In the genomic region with DNA sequence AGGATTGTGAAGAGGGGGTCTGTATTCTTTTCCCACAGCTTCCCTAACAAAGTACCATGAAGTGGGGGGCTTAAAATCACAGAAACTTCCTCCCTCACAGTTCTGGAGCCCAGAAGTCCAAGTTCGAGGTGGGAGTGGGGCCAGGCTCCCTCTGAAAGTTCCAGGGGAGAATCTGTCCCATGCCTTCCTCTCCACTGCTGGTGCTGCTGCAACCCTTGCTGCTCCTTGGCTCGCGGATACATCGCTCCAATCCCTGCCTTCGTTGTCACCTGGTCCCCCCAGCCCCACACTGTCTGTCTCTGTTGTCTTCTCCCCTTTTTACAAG, we compare ENCODE assay signal across 26 cellular contexts.
"Had no signal": no experiment of that assay in that cellular context is flagged by ENCODE, and none has a peak within 500 bp of the region (broad histone marks: within the 10 kb centered on the region; RNA-seq: fewer than 3 reads in every experiment).

No MANE protein-coding gene starts in this region.

- H3K27me3 Mint-ChIP-seq: stimulated activated naive CD8-positive, alpha-beta T cell treated with anti-CD3 and anti-CD28 coated beads, Interleukin-15, Interleukin-2, amounts not matched to agents 100 ng/mL and 50 ng/mL, for 24 hours had no signal

- H3K36me3 ChIP-seq: ovary, right lobe of liver, sigmoid colon, stomach, thoracic aorta, thyroid gland, tibial nerve, upper lobe of left lung, vagina had no signal

- H3K9me3 Mint-ChIP-seq: nephron; stimulated activated effector memory CD8-positive, alpha-beta T cell treated with anti-CD3 and anti-CD28 coated beads, Interleukin-12 subunit alpha, Interleukin-12 subunit beta, amount 100 ng/mL, for 72 hours; stimulated activated naive B cell treated with anti-CD40 and anti-IgM and Interleukin-4, amounts not matched to agents 10 μg/mL and 1 μg/mL and 100 μg/mL, for 72 hours; stimulated activated naive CD8-positive, alpha-beta T cell treated with anti-CD3 and anti-CD28 coated beads, Interleukin-15, Interleukin-2, amounts not matched to agents 100 ng/mL and 50 ng/mL, for 24 hours had no signal

- H3K4me3 ChIP-seq: ovary, psoas muscle, right lobe of liver, sigmoid colon, stomach, thoracic aorta, thyroid gland, tibial nerve, upper lobe of left lung, vagina had no signal

- H3K9me3 ChIP-seq: ovary, psoas muscle, right lobe of liver, sigmoid colon, stomach, thoracic aorta, thyroid gland, tibial nerve, upper lobe of left lung, vagina had no signal

- H3K36me3 Mint-ChIP-seq: naive thymus-derived CD4-positive, alpha-beta T cell; stimulated activated effector memory CD8-positive, alpha-beta T cell treated with anti-CD3 and anti-CD28 coated beads, Interleukin-12 subunit alpha, Interleukin-12 subunit beta, amount 100 ng/mL, for 72 hours; stimulated activated naive B cell treated with anti-CD40 and anti-IgM and Interleukin-4, amounts not matched to agents 10 μg/mL and 1 μg/mL and 100 μg/mL, for 72 hours had no signal

- H2AFZ ChIP-seq: parathyroid adenoma had no signal

- H3K27ac ChIP-seq: ovary, parathyroid adenoma, psoas muscle, right lobe of liver, sigmoid colon, stomach, thoracic aorta, thyroid gland, tibial nerve, upper lobe of left lung, vagina had no signal

- DNase-seq: naive thymus-derived CD4-positive, alpha-beta T cell; occipital lobe; psoas muscle; right cardiac atrium; sigmoid colon; small intestine; stimulated activated CD4-positive, alpha-beta T cell treated with anti-CD3 and anti-CD28 coated beads, Interleukin-15, amount 100 ng/mL, for 24 hours; stimulated activated CD4-positive, alpha-beta T cell treated with anti-CD3 and anti-CD28 coated beads, Interleukin-2, amount 100 ng/mL, for 24 hours; stimulated activated CD4-positive, alpha-beta T cell treated with anti-CD3 and anti-CD28 coated beads, Interleukin-2, amount 100 ng/mL, for 48 hours; stimulated activated CD4-positive, alpha-beta T cell treated with anti-CD3 and anti-CD28 coated beads, Interleukin-4, amount 100 ng/mL, for 24 hours; stimulated activated naive B cell treated with anti-CD40 and anti-IgM and Interleukin-4, amounts not matched to agents 10 μg/mL and 1 μg/mL and 100 μg/mL, for 72 hours; stimulated activated naive CD4-positive, alpha-beta T cell treated with Interleukin-2 at 50 U/mL for 16 hours; stomach; thyroid gland; trophoblast cell had no signal

- H3K27ac Mint-ChIP-seq: naive thymus-derived CD4-positive, alpha-beta T cell; nephron; progenitor cell of endocrine pancreas; stimulated activated effector memory CD8-positive, alpha-beta T cell treated with anti-CD3 and anti-CD28 coated beads, Interleukin-12 subunit alpha, Interleukin-12 subunit beta, amount 100 ng/mL, for 72 hours; stimulated activated naive B cell treated with anti-CD40 and anti-IgM and Interleukin-4, amounts not matched to agents 10 μg/mL and 1 μg/mL and 100 μg/mL, for 72 hours; stimulated activated naive CD8-positive, alpha-beta T cell treated with anti-CD3 and anti-CD28 coated beads, Interleukin-15, Interleukin-2, amounts not matched to agents 100 ng/mL and 50 ng/mL, for 24 hours had no signal

- H3K27me3 ChIP-seq: ovary, right lobe of liver, sigmoid colon, stomach, thyroid gland, tibial nerve, upper lobe of left lung, vagina had no signal

- H3K9ac ChIP-seq: parathyroid adenoma had no signal

- H3K4me3 Mint-ChIP-seq: naive thymus-derived CD4-positive, alpha-beta T cell; nephron; stimulated activated effector memory CD8-positive, alpha-beta T cell treated with anti-CD3 and anti-CD28 coated beads, Interleukin-12 subunit alpha, Interleukin-12 subunit beta, amount 100 ng/mL, for 72 hours; stimulated activated naive B cell treated with anti-CD40 and anti-IgM and Interleukin-4, amounts not matched to agents 10 μg/mL and 1 μg/mL and 100 μg/mL, for 72 hours; stimulated activated naive CD8-positive, alpha-beta T cell treated with anti-CD3 and anti-CD28 coated beads, Interleukin-15, Interleukin-2, amounts not matched to agents 100 ng/mL and 50 ng/mL, for 24 hours had no signal

- H3K4me1 Mint-ChIP-seq: naive thymus-derived CD4-positive, alpha-beta T cell; stimulated activated effector memory CD8-positive, alpha-beta T cell treated with anti-CD3 and anti-CD28 coated beads, Interleukin-12 subunit alpha, Interleukin-12 subunit beta, amount 100 ng/mL, for 72 hours had no signal

- ATAC-seq: naive thymus-derived CD4-positive, alpha-beta T cell; psoas muscle; right cardiac atrium; stimulated activated effector memory CD8-positive, alpha-beta T cell treated with anti-CD3 and anti-CD28 coated beads, Interleukin-12 subunit alpha, Interleukin-12 subunit beta, amount 100 ng/mL, for 72 hours; stimulated activated naive B cell treated with anti-CD40 and anti-IgM and Interleukin-4, amounts not matched to agents 10 μg/mL and 1 μg/mL and 100 μg/mL, for 72 hours had no signal
